8 cellular contexts compared by ENCODE assay signal in the genomic region with DNA sequence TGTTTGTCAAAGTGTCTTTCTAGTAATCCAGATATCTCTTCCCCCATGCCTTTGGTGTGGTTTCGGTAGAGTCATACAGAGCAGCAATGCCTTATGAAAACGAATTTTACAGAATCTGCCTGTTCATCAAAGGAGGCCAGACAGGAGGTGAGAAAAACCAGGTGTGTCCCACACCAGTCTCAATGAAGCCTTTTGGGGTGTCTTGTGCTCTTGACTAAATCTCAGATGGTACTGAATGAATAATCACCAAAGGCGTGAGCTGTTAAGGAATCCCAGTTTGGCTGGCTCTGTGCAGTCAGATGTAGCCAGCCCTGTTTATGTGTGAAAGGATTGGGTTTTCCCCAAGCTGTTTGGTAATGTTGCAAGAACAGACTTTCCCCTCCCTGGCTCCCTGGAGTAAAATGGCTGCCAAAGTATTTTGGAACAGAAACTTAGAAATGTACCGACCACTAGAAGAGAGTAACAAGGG.
A peak's percentile ranks its signal among the peaks of the same experiment; 100 is the strongest.
DNase-seq lines count a peak whose midpoint lies in the region; ATAC-seq lines count a peak whose summit lies in the region.

No MANE protein-coding gene starts in this region.

- no peaks in the 10 kb centered on the region for H3K27me3 ChIP-seq in right cardiac atrium (ENCODE audit: control insufficient read depth, insufficient read depth)

- H3K27ac ChIP-seq in right cardiac atrium (ENCODE audit: low read length) = no peak overlapping the region

- H3K4me1 ChIP-seq in right cardiac atrium (ENCODE audit: control insufficient read depth, insufficient read depth, low read length) = peaks cover 3% of the 10 kb centered on the region

- 50% methylated on average over 4 of the region's 4 CpGs for WGBS in right cardiac atrium

- H3K9me3 ChIP-seq in right cardiac atrium (ENCODE audit: control insufficient read depth, low read length) = no peaks in the 10 kb centered on the region

- intact Hi-C loops in right cardiac atrium (cut with DNase I) = no loop called here

- ATAC-seq in GM18858 (IDR thresholded peaks at IDR 0.05; ENCODE audit: unreplicated experiment) = peak; percentile 92
- peak; percentile 80 for ATAC-seq in HG02973 (IDR thresholded peaks at IDR 0.05; ENCODE audit: unreplicated experiment)
- ATAC-seq in right cardiac atrium = peak; percentile 94 to 97

- no peak overlapping the region for H3K4me3 ChIP-seq in right cardiac atrium (ENCODE audit: low read length)

- DNase-seq in activated CD8-positive, alpha-beta memory T cell treated with anti-CD3 and anti-CD28 coated beads, Interleukin-2, amount 50 U/mL, for 24 hours (ENCODE audit: extremely low read depth) = peak; percentile 14
- peak in 2 of 3 donors; percentile 49 to 71 for DNase-seq in right cardiac atrium
- peak; percentile 56 for DNase-seq in stimulated activated naive CD4-positive, alpha-beta T cell treated with Interleukin-2 at 50 U/mL for 16 hours (lab: John Stamatoyannopoulos, UW)
- DNase-seq in NOMO-1 (lab: John Stamatoyannopoulos, UW; ENCODE audit: unreplicated experiment in 2 of 2) = no peak
- DNase-seq in activated gamma-delta T cell (lab: John Stamatoyannopoulos, UW) = no peak
- no peak for DNase-seq in NCI-H1436 (lab: John Stamatoyannopoulos, UW)

Comparison
In these comparisons a context has a peak if more than half of its experiments do, and no peak if none do; other contexts are left out.
1. DNase-seq: peak in activated CD8-positive, alpha-beta memory T cell treated with anti-CD3 and anti-CD28 coated beads, Interleukin-2, amount 50 U/mL, for 24 hours (single experiment), right cardiac atrium (2 of 3) and stimulated activated naive CD4-positive, alpha-beta T cell treated with Interleukin-2 at 50 U/mL for 16 hours (single experiment); none in NOMO-1 (0 of 2), activated gamma-delta T cell (single experiment) and NCI-H1436 (single experiment).
2. Peak in every context shown above with its lines, with median percentiles within 50 percentile points of each other: ATAC-seq.